Comparison of ENCODE assay signal across 18 cellular contexts in genomic region chr1:71638081-71638766, GRCh38.
DNase-seq lines count a peak whose midpoint lies in the region; TF ChIP-seq lines count a peak whose summit lies in the region.
"Had no signal": no experiment of that assay in that cellular context is flagged by ENCODE, and none has a peak within 500 bp of the region (broad histone marks: within the 10 kb centered on the region; RNA-seq: fewer than 3 reads in every experiment).

No MANE protein-coding gene starts in this region.

- in situ Hi-C loops in SK-MEL-5 (cut with HindIII; ENCODE audit: low pct_unique_long_range_greater_than_20kb, low sequenced_read_pairs): no loop called here

- DNase-seq in GM03348 (ENCODE audit: low spot score): peak; percentile 30
- DNase-seq in SK-MEL-5 (ENCODE audit: low read depth, low spot score): peak; percentile 5
- DNase-seq in fibroblast of villous mesenchyme (ENCODE audit: low read depth): peak; percentile 47
- peak; percentile 23 for DNase-seq in retinal pigment epithelial cell (ENCODE audit: low read depth)
- DNase-seq in SKM-1 treated with dmso at 0.1 percent for 144 hours (lab: John Stamatoyannopoulos, UW; ENCODE audit: unreplicated experiment): no peak
- no peak for DNase-seq in NCI-H2107 treated with DMSO at 0.1 percent for 48 hours (lab: John Stamatoyannopoulos, UW; ENCODE audit: unreplicated experiment)
- no peak for DNase-seq in NCI-H2081 treated with DMSO at 0.1 percent for 48 hours (lab: John Stamatoyannopoulos, UW)
- DNase-seq: activated B cell treated with CpG ODN at 0.5 μM for 24 hours; activated CD8-positive, alpha-beta memory T cell treated with anti-CD3 and anti-CD28 coated beads, Interleukin-2, amount 10 ng/mL, durations not matched to agents 7 days and 5 days; activated naive CD4-positive, alpha-beta T cell treated with Interleukin-2 at 50 U/mL for 16 hours; CD4-positive, alpha-beta T cell; glutamatergic neuron; NCI-H2029; NCI-H526; occipital lobe; PC-9; stimulated activated CD4-positive, alpha-beta T cell treated with anti-CD3 and anti-CD28 coated beads, Interleukin-12 subunit alpha, Interleukin-12 subunit beta, amount 100 ng/mL, for 4 hours had no signal

- no peak for TF ChIP-seq CTCF in fibroblast of villous mesenchyme (IDR thresholded peaks at IDR 0.05; ENCODE audit: insufficient read depth, low read depth, low read length)
- TF ChIP-seq CTCF in retinal pigment epithelial cell (conservative IDR thresholded peaks at IDR 0.05; ENCODE audit: low read depth, low read length): no peak

- H3K4me3 ChIP-seq in fibroblast of villous mesenchyme (ENCODE audit: low read depth, low read length) (no peak overlapping the region), retinal pigment epithelial cell (ENCODE audit: low read length) (no peak overlapping the region)
- H3K4me3 ChIP-seq: breast epithelium, PC-9 had no signal

Comparison
In these comparisons a context has a peak if more than half of its experiments do, and no peak if none do; other contexts are left out.
1. DNase-seq: peak in GM03348 (single experiment), SK-MEL-5 (single experiment), fibroblast of villous mesenchyme (single experiment) and retinal pigment epithelial cell (single experiment); none in SKM-1 treated with dmso at 0.1 percent for 144 hours (single experiment), NCI-H2107 treated with DMSO at 0.1 percent for 48 hours (single experiment) and NCI-H2081 treated with DMSO at 0.1 percent for 48 hours (single experiment).